Comparison of ENCODE assay signal across 1 cellular context in the genomic region with DNA sequence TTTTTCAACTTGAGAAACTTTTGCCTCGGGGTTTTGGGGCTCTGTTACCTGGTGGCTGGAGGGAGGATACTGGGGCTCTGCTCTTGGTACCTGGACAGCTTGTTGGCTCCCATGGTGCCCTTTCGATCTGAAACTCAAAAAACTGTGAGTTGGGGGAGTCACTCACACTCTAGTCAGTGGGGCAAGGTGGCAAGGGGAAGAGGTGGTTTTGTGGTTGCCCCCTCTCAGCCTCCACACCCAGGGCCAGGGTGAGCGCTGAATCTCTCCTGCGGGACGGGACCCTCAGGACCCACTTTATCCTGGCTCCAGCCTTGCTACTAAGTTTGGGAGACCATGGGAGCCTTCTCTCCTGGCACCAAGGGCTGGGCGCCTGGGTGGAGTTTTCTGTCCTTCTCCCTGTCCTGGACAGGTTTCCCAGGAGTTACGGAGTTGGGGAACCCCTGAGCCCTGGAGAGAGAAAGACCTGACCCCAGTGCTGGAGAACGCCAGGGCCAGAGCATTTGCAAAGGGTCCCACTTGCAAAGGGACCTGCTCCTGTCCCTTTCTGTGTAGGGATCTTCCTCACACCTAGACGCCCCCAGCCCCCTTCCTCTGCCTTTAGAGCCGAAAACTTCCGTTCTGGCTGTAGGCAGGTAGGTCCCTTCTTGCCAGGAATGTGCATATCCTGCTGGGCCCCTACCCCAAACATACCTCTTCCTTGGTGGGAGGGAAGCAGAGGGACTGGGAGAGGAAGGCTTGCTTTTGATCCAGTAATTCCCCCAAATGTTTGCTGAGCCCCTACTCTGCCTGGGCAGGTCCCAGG.
TF ChIP-seq lines count a peak whose summit lies in the region.

No MANE protein-coding gene starts in this region.

TF ChIP-seq in GM12878, 131 proteins besides CTCF, POLR2A, EP300 and RAD21:
- TF ChIP-seq, protein P1, sequence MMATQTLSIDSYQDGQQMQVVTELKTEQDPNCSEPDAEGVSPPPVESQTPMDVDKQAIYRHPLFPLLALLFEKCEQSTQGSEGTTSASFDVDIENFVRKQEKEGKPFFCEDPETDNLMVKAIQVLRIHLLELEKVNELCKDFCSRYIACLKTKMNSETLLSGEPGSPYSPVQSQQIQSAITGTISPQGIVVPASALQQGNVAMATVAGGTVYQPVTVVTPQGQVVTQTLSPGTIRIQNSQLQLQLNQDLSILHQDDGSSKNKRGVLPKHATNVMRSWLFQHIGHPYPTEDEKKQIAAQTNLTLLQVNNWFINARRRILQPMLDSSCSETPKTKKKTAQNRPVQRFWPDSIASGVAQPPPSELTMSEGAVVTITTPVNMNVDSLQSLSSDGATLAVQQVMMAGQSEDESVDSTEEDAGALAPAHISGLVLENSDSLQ (IDR thresholded peaks at IDR 0.05), result 0 out of 2 replicates have a peak, but pooled peaks have one; percentile 6
- TF ChIP-seq TAF1 (IDR thresholded peaks at IDR 0.05; ENCODE audit: borderline replicate concordance, low read depth, low read length) (no peak), SPI1 (IDR thresholded peaks at IDR 0.05; ENCODE audit: borderline replicate concordance, insufficient read depth, low read depth, low read length) (0 out of 2 replicates have a peak, but pooled peaks have one; percentile 0), TARDBP (IDR thresholded peaks at IDR 0.05; ENCODE audit: borderline replicate concordance) (0 out of 2 replicates have a peak, but pooled peaks have one; percentile 8), ATF7 (IDR thresholded peaks at IDR 0.05; ENCODE audit: low read depth) (0 out of 2 replicates have a peak, but pooled peaks have one; percentile 1)
- TF ChIP-seq, protein P2, sequence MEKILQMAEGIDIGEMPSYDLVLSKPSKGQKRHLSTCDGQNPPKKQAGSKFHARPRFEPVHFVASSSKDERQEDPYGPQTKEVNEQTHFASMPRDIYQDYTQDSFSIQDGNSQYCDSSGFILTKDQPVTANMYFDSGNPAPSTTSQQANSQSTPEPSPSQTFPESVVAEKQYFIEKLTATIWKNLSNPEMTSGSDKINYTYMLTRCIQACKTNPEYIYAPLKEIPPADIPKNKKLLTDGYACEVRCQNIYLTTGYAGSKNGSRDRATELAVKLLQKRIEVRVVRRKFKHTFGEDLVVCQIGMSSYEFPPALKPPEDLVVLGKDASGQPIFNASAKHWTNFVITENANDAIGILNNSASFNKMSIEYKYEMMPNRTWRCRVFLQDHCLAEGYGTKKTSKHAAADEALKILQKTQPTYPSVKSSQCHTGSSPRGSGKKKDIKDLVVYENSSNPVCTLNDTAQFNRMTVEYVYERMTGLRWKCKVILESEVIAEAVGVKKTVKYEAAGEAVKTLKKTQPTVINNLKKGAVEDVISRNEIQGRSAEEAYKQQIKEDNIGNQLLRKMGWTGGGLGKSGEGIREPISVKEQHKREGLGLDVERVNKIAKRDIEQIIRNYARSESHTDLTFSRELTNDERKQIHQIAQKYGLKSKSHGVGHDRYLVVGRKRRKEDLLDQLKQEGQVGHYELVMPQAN (conservative IDR thresholded peaks at IDR 0.05), result no peak
- TF ChIP-seq, protein P3, sequence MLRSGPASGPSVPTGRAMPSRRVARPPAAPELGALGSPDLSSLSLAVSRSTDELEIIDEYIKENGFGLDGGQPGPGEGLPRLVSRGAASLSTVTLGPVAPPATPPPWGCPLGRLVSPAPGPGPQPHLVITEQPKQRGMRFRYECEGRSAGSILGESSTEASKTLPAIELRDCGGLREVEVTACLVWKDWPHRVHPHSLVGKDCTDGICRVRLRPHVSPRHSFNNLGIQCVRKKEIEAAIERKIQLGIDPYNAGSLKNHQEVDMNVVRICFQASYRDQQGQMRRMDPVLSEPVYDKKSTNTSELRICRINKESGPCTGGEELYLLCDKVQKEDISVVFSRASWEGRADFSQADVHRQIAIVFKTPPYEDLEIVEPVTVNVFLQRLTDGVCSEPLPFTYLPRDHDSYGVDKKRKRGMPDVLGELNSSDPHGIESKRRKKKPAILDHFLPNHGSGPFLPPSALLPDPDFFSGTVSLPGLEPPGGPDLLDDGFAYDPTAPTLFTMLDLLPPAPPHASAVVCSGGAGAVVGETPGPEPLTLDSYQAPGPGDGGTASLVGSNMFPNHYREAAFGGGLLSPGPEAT (IDR thresholded peaks at IDR 0.05; ENCODE audit: low read depth), result 0 out of 2 replicates have a peak, but pooled peaks have one; percentile 9
TF ChIP-seq in GM12878: peak in this region for 5.
